26 cellular contexts compared by ENCODE assay signal in genomic region chr4:180394307-180394706, GRCh38.
A peak's percentile ranks its signal among the peaks of the same experiment; 100 is the strongest.
DNase-seq lines count a peak whose midpoint lies in the region; ATAC-seq and TF ChIP-seq lines count a peak whose summit lies in the region.
"Had no signal": no experiment of that assay in that cellular context is flagged by ENCODE, and none has a peak within 500 bp of the region (broad histone marks: within the 10 kb centered on the region; RNA-seq: fewer than 3 reads in every experiment).

No MANE protein-coding gene starts in this region.

- no peaks in the 10 kb centered on the region for H3K27me3 ChIP-seq in body of pancreas
- H3K27me3 ChIP-seq: adrenal gland, brain microvascular endothelial cell, heart left ventricle, transverse colon had no signal

- no peaks in the 10 kb centered on the region for H3K9me3 ChIP-seq in body of pancreas
- H3K9me3 ChIP-seq: adrenal gland, Caco-2, psoas muscle, transverse colon had no signal

- no peak for ATAC-seq in activated naive CD8-positive, alpha-beta T cell treated with anti-CD3 and anti-CD28 coated beads, Interleukin-2, amount 50 U/mL, for 24 hours
- ATAC-seq in HG03135 (IDR thresholded peaks at IDR 0.05; ENCODE audit: unreplicated experiment) = peak; percentile 62
- peak in 3 of 4 experiments; percentile 43 to 65 (median 54) for ATAC-seq in T-cell (replicated peaks in 1 of 4)
- no peak for ATAC-seq in GM21576 (IDR thresholded peaks at IDR 0.05; ENCODE audit: unreplicated experiment)
- no peak for ATAC-seq in HG03432 (IDR thresholded peaks at IDR 0.05; ENCODE audit: unreplicated experiment)
- no peak for ATAC-seq in body of pancreas
- no peak for ATAC-seq in HG03460 (IDR thresholded peaks at IDR 0.05; ENCODE audit: unreplicated experiment)
- ATAC-seq: heart left ventricle, K562, psoas muscle had no signal

- intact Hi-C loops in body of pancreas (cut with DNase I) = no loop called here

- TF ChIP-seq CTCF in body of pancreas (IDR thresholded peaks at IDR 0.05) = no peak

- no peaks in the 10 kb centered on the region for H3K36me3 ChIP-seq in body of pancreas (replicated peaks in 1 of 2; ENCODE audit: insufficient read depth in 1 of 2, low read depth in 2 of 2)
- H3K36me3 ChIP-seq: adrenal gland, brain microvascular endothelial cell, heart left ventricle, transverse colon had no signal

- no peak overlapping the region for H3K4me3 ChIP-seq in body of pancreas
- H3K4me3 ChIP-seq: adrenal gland, heart left ventricle, K562, psoas muscle, transverse colon had no signal

- POLR2A ChIA-PET in T-cell (lab: Charles Lee) = no interaction called here

- H3K27me3 Mint-ChIP-seq in activated naive CD8-positive, alpha-beta T cell = no peaks in the 10 kb centered on the region
- no peaks in the 10 kb centered on the region for H3K27me3 Mint-ChIP-seq in activated naive CD8-positive, alpha-beta T cell treated with anti-CD3 and anti-CD28 coated beads, Interleukin-2, amount 50 U/mL, for 24 hours
- no peaks in the 10 kb centered on the region for H3K27me3 Mint-ChIP-seq in T-cell

- peaks cover 3% of the 10 kb centered on the region for H3K9me3 Mint-ChIP-seq in activated naive CD8-positive, alpha-beta T cell (ENCODE audit: low read depth)
- no peaks in the 10 kb centered on the region for H3K9me3 Mint-ChIP-seq in activated naive CD8-positive, alpha-beta T cell treated with anti-CD3 and anti-CD28 coated beads, Interleukin-2, amount 50 U/mL, for 24 hours
- peaks cover 0 to 13% (median 7%) of the 10 kb centered on the region in 3 donors for H3K9me3 Mint-ChIP-seq in T-cell

- H3K4me3 Mint-ChIP-seq in activated naive CD8-positive, alpha-beta T cell = peak overlapping the region; percentile 65
- H3K4me3 Mint-ChIP-seq in activated naive CD8-positive, alpha-beta T cell treated with anti-CD3 and anti-CD28 coated beads, Interleukin-2, amount 50 U/mL, for 24 hours = no peak overlapping the region
- H3K4me3 Mint-ChIP-seq in T-cell = no peak overlapping the region

- H3K27ac Mint-ChIP-seq in activated naive CD8-positive, alpha-beta T cell = peak overlapping the region; percentile 88
- no peak overlapping the region for H3K27ac Mint-ChIP-seq in activated naive CD8-positive, alpha-beta T cell treated with anti-CD3 and anti-CD28 coated beads, Interleukin-2, amount 50 U/mL, for 24 hours
- H3K27ac Mint-ChIP-seq in T-cell = no peak overlapping the region

- DNase-seq in activated naive CD8-positive, alpha-beta T cell treated with anti-CD3 and anti-CD28 coated beads, Interleukin-2, amount 50 U/mL, for 24 hours = no peak
- DNase-seq in T-cell (no peak), body of pancreas (no peak)
- DNase-seq: activated CD4-positive, alpha-beta T cell treated with anti-CD3 and anti-CD28 coated beads, Interleukin-2, amount 50 U/mL, for 48 hours; activated CD4-positive, CD25-positive, alpha-beta regulatory T cell; activated gamma-delta T cell; adrenal gland; brain microvascular endothelial cell; Caco-2; DMS79; effector memory CD4-positive, alpha-beta T cell; erythroblast; heart left ventricle; NCI-H187; NCI-H526 treated with DMSO at 0.1 percent for 48 hours; psoas muscle; stimulated activated CD8-positive, alpha-beta memory T cell treated with anti-CD3 and anti-CD28 coated beads, Interleukin-4, amount 100 ng/mL, for 48 hours; T-helper 9 cell; transverse colon had no signal

- H3K4me1 ChIP-seq in body of pancreas = no peaks in the 10 kb centered on the region
- H3K4me1 ChIP-seq: adrenal gland, Caco-2, heart left ventricle, psoas muscle, transverse colon had no signal

- CTCF ChIA-PET in T-cell (lab: Charles Lee) = interaction anchor here in 1 of 2 donors (0.6 kb wide), 1 partner anchor 261 kb away, joined by 4 read pairs; no protein-coding TSS in a partner anchor

- no peaks in the 10 kb centered on the region for H3K36me3 Mint-ChIP-seq in activated naive CD8-positive, alpha-beta T cell
- no peaks in the 10 kb centered on the region for H3K36me3 Mint-ChIP-seq in activated naive CD8-positive, alpha-beta T cell treated with anti-CD3 and anti-CD28 coated beads, Interleukin-2, amount 50 U/mL, for 24 hours (ENCODE audit: low read depth)
- H3K36me3 Mint-ChIP-seq in T-cell = no peaks in the 10 kb centered on the region

- no peak for TF ChIP-seq POLR2A in body of pancreas (IDR thresholded peaks at IDR 0.05)

- 51 to 69% methylated on average over 2 of the region's 2 CpGs for WGBS in body of pancreas, 2 donors

- H3K27ac ChIP-seq in body of pancreas = no peak overlapping the region
- H3K27ac ChIP-seq: adrenal gland, brain microvascular endothelial cell, heart left ventricle, psoas muscle, RWPE1, transverse colon had no signal

- H3K4me1 Mint-ChIP-seq in activated naive CD8-positive, alpha-beta T cell (ENCODE audit: low read depth) = peaks cover 20% of the 10 kb centered on the region
- no peaks in the 10 kb centered on the region for H3K4me1 Mint-ChIP-seq in activated naive CD8-positive, alpha-beta T cell treated with anti-CD3 and anti-CD28 coated beads, Interleukin-2, amount 50 U/mL, for 24 hours
- peaks cover 0 to 8% (median 0%) of the 10 kb centered on the region in 3 donors for H3K4me1 Mint-ChIP-seq in T-cell

Comparison
In these comparisons a context has a peak if more than half of its experiments do, and no peak if none do; other contexts are left out.
1. ATAC-seq: peak in HG03135 (single experiment) and T-cell (3 of 4); none in activated naive CD8-positive, alpha-beta T cell treated with anti-CD3 and anti-CD28 coated beads, Interleukin-2, amount 50 U/mL, for 24 hours (single experiment), GM21576 (single experiment), HG03432 (single experiment), body of pancreas (single experiment) and HG03460 (single experiment).